ENCODE assay signal across 8 cellular contexts in the genomic region with DNA sequence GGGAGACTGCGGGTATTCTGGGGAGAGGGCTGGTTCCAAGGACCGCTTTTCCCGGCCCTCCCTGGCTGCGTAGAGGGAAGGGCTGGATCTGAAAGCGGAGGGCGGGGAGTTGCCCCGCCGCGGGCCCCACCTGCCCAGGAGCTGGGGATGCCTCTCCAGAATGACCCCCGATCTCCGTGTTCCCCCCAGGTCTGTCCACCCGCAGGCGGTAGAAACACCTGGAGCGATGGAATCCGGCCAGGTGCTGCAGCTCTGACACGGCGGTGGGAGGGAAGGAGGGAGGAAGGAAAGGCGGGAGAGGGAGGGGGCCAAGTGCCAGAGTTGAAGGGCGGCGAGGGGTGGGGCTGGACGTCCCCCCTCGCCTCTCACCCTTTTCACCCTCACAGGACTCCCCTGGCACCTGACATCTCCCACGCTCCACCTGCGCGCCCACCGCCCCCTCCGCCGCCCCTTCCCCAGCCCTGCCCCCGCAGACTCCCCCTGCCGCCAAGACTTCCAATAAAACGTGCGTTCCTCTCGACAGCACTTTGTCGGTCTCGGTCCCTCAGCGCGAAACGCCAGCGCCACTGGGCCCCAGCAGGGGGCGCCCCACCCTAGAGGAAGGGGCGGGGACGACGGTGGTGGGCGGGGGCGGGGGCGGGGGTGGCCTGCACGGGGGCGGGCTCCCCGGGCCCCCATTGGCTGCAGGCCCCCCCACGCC. TPM values are rescaled to one million over a fixed set of nuclear protein-coding genes. Genes with fewer than 3 reads are reported as not detected.
DNase-seq lines count a peak whose midpoint lies in the region; ATAC-seq and TF ChIP-seq lines count a peak whose summit lies in the region.

No MANE protein-coding gene starts in this region.

- ATAC-seq in naive thymus-derived CD8-positive, alpha-beta T cell: peak; percentile 35 to 50
- ATAC-seq in GM21390 (IDR thresholded peaks at IDR 0.05; ENCODE audit: unreplicated experiment) (no peak), GM19463 (IDR thresholded peaks at IDR 0.05; ENCODE audit: unreplicated experiment) (no peak)

- peaks cover 45% of the 10 kb centered on the region for H3K27me3 ChIP-seq in MM.1S (replicated peaks; ENCODE audit: insufficient read depth, low read length)

- peaks cover 15% of the 10 kb centered on the region for H3K27me3 Mint-ChIP-seq in activated CD4-positive, alpha-beta T cell treated with anti-CD3 and anti-CD28 coated beads, Interleukin-2, amount 10 ng/mL, durations not matched to agents 7 days and 5 days
- peaks cover 0 to 2% (median 0%) of the 10 kb centered on the region in 5 donors for H3K27me3 Mint-ChIP-seq in naive thymus-derived CD8-positive, alpha-beta T cell

- POLR2A ChIA-PET in activated CD4-positive, alpha-beta T cell treated with anti-CD3 and anti-CD28 coated beads, Interleukin-2, amount 10 ng/mL, durations not matched to agents 7 days and 5 days (lab: Charles Lee): no interaction called here
- POLR2A ChIA-PET in naive thymus-derived CD8-positive, alpha-beta T cell (lab: Charles Lee): interaction anchor here (0.6 to 5.8 kb wide), 17 partner anchors 11 to 845 kb away, joined by 3 to 40 read pairs (median 4); a partner anchor contains a TSS

- no peaks in the 10 kb centered on the region for H3K36me3 ChIP-seq in MM.1S (replicated peaks; ENCODE audit: insufficient read depth, low read length)

- TF ChIP-seq CTCF in MM.1S (IDR thresholded peaks at IDR 0.05; ENCODE audit: low read length): peak; percentile 33; the same call in 1 of the 2 replicates

- H3K79me2 ChIP-seq in MM.1S (ENCODE audit: low read length): no peaks in the 10 kb centered on the region

- DNase-seq in COR-L47 (lab: John Stamatoyannopoulos, UW): peak; percentile 31
- DNase-seq in MM.1S: peak; percentile 47
- DNase-seq in activated CD4-positive, alpha-beta T cell treated with anti-CD3 and anti-CD28 coated beads, Interleukin-2, amount 10 ng/mL, durations not matched to agents 7 days and 5 days: peak; percentile 73
- peak; percentile 65 for DNase-seq in dermis blood vessel endothelial cell
- peak; percentile 61 to 86 (median 74) for DNase-seq in naive thymus-derived CD8-positive, alpha-beta T cell
- DNase-seq in substantia nigra (lab: John Stamatoyannopoulos, UW): peak in 28 of 49 donors; percentile 9 to 83 (median 44)

- no peaks in the 10 kb centered on the region for H4K20me1 ChIP-seq in MM.1S (ENCODE audit: insufficient read depth, low read length)

- H3K27ac Mint-ChIP-seq in activated CD4-positive, alpha-beta T cell treated with anti-CD3 and anti-CD28 coated beads, Interleukin-2, amount 10 ng/mL, durations not matched to agents 7 days and 5 days: no peak overlapping the region
- H3K27ac Mint-ChIP-seq in naive thymus-derived CD8-positive, alpha-beta T cell: peak overlapping the region in 7 of 10 donors; percentile 27 to 93 (median 75)

- H3K9ac ChIP-seq in MM.1S (ENCODE audit: low read length): peak overlapping the region; percentile 8; the same call in 1 of the 2 replicates

- no peaks in the 10 kb centered on the region for H3K9me3 ChIP-seq in MM.1S (replicated peaks; ENCODE audit: insufficient read depth, low read length)

- H3K4me3 ChIP-seq in MM.1S (ENCODE audit: low read length): peak overlapping the region; percentile 39; the same call in 1 of the 2 replicates

- no peaks in the 10 kb centered on the region for H3K9me2 ChIP-seq in MM.1S (replicated peaks; ENCODE audit: insufficient read depth, low read length)

- H3K9me3 Mint-ChIP-seq in activated CD4-positive, alpha-beta T cell treated with anti-CD3 and anti-CD28 coated beads, Interleukin-2, amount 10 ng/mL, durations not matched to agents 7 days and 5 days: no peaks in the 10 kb centered on the region
- H3K9me3 Mint-ChIP-seq in naive thymus-derived CD8-positive, alpha-beta T cell: no peaks in the 10 kb centered on the region

- H3K4me3 Mint-ChIP-seq in activated CD4-positive, alpha-beta T cell treated with anti-CD3 and anti-CD28 coated beads, Interleukin-2, amount 10 ng/mL, durations not matched to agents 7 days and 5 days: peak overlapping the region; percentile 54
- peak overlapping the region; percentile 62 to 93 (median 83) for H3K4me3 Mint-ChIP-seq in naive thymus-derived CD8-positive, alpha-beta T cell

- peaks cover 8% of the 10 kb centered on the region; the same call in 1 of the 2 replicates for H3F3A ChIP-seq in MM.1S (ENCODE audit: insufficient read depth, low read length)

- H2AFZ ChIP-seq in MM.1S (ENCODE audit: low read length): 0 out of 2 replicates have a peak overlapping the region, but pooled peaks have one; percentile 42

- peak overlapping the region; percentile 100; the same call in 1 of the 2 replicates for H3K4me2 ChIP-seq in MM.1S (ENCODE audit: low read depth, low read length)

- H3K27ac ChIP-seq in MM.1S (ENCODE audit: low read length) (no peak overlapping the region), substantia nigra (ENCODE audit: low read depth, low read length, poor library complexity, severe bottlenecking) (no peak overlapping the region)

- peaks cover 15% of the 10 kb centered on the region for H3K4me1 ChIP-seq in MM.1S (ENCODE audit: low read length)

- H3K4me1 Mint-ChIP-seq in activated CD4-positive, alpha-beta T cell treated with anti-CD3 and anti-CD28 coated beads, Interleukin-2, amount 10 ng/mL, durations not matched to agents 7 days and 5 days: peaks cover 42% of the 10 kb centered on the region
- H3K4me1 Mint-ChIP-seq in naive thymus-derived CD8-positive, alpha-beta T cell: peaks cover 24 to 49% (median 41%) of the 10 kb centered on the region in 4 donors

- peaks cover 8% of the 10 kb centered on the region for H3K36me3 Mint-ChIP-seq in activated CD4-positive, alpha-beta T cell treated with anti-CD3 and anti-CD28 coated beads, Interleukin-2, amount 10 ng/mL, durations not matched to agents 7 days and 5 days (ENCODE audit: low read depth)
- H3K36me3 Mint-ChIP-seq in naive thymus-derived CD8-positive, alpha-beta T cell: no peaks in the 10 kb centered on the region

- CTCF ChIA-PET in activated CD4-positive, alpha-beta T cell treated with anti-CD3 and anti-CD28 coated beads, Interleukin-2, amount 10 ng/mL, durations not matched to agents 7 days and 5 days (lab: Charles Lee): interaction anchor here (0.6 to 3.5 kb wide), 10 partner anchors 11 to 354 kb away, joined by 3 to 33 read pairs (median 6); a partner anchor contains a TSS

RNA-seq across cellular contexts. Expression of a gene that starts 0.4 kb away (rescaled TPM):
- 1 to 10 TPM; 4.5 to 5.0 TPM for total RNA-seq in activated CD4-positive, alpha-beta T cell treated with anti-CD3 and anti-CD28 coated beads, Interleukin-2, amount 10 ng/mL, durations not matched to agents 7 days and 5 days
- not detected in 2 replicates for total RNA-seq in dermis blood vessel endothelial cell
- 1 to 10 TPM; 5.4 to 6.4 TPM for total RNA-seq in naive thymus-derived CD8-positive, alpha-beta T cell
- 10 to 100 TPM in 1 of 3 donors, 1 to 10 TPM in 2; 3.7 to 10.2 (median 8.8) TPM for polyA plus RNA-seq in naive thymus-derived CD8-positive, alpha-beta T cell

RNA-seq across cellular contexts. Expression of a gene that starts 4.1 kb away (rescaled TPM):
- 1 to 10 TPM; 1.0 to 1.8 TPM for total RNA-seq in activated CD4-positive, alpha-beta T cell treated with anti-CD3 and anti-CD28 coated beads, Interleukin-2, amount 10 ng/mL, durations not matched to agents 7 days and 5 days
- not detected in 2 replicates for total RNA-seq in dermis blood vessel endothelial cell
- total RNA-seq in naive thymus-derived CD8-positive, alpha-beta T cell: 1 to 10 TPM in 1 of 2 experiments, not detected in 1; 1.1 TPM
- polyA plus RNA-seq in naive thymus-derived CD8-positive, alpha-beta T cell: under 1 TPM in 2 of 3 donors, not detected in 1; 0.77 TPM

RNA-seq across cellular contexts. Expression of a gene that starts 7.8 kb away (rescaled TPM):
- total RNA-seq in activated CD4-positive, alpha-beta T cell treated with anti-CD3 and anti-CD28 coated beads, Interleukin-2, amount 10 ng/mL, durations not matched to agents 7 days and 5 days: under 1 TPM; 0.37 to 0.40 TPM
- 0.34 TPM in 1 of 2 replicates, not detected in the other for total RNA-seq in dermis blood vessel endothelial cell
- 1 to 10 TPM in 1 of 2 experiments, under 1 TPM in 1; 0.52 to 1.6 TPM for total RNA-seq in naive thymus-derived CD8-positive, alpha-beta T cell
- polyA plus RNA-seq in naive thymus-derived CD8-positive, alpha-beta T cell: under 1 TPM in 1 of 3 donors, not detected in 2; 0.18 TPM

RNA-seq across cellular contexts. Expression of a gene that starts 11.9 kb away (rescaled TPM):
- total RNA-seq in activated CD4-positive, alpha-beta T cell treated with anti-CD3 and anti-CD28 coated beads, Interleukin-2, amount 10 ng/mL, durations not matched to agents 7 days and 5 days: 100 to 1,000 TPM; 455 to 524 TPM
- 17.2 and 19.3 TPM in 2 replicates for total RNA-seq in dermis blood vessel endothelial cell
- total RNA-seq in naive thymus-derived CD8-positive, alpha-beta T cell: 100 to 1,000 TPM; 339 to 351 TPM
- 100 to 1,000 TPM; 281 to 544 (median 452) TPM for polyA plus RNA-seq in naive thymus-derived CD8-positive, alpha-beta T cell

RNA-seq across cellular contexts. Expression of a gene that starts 27.1 kb away (rescaled TPM):
- total RNA-seq in activated CD4-positive, alpha-beta T cell treated with anti-CD3 and anti-CD28 coated beads, Interleukin-2, amount 10 ng/mL, durations not matched to agents 7 days and 5 days: not detected
- 0.68 TPM in 1 of 2 replicates, not detected in the other for total RNA-seq in dermis blood vessel endothelial cell
- not detected for total RNA-seq in naive thymus-derived CD8-positive, alpha-beta T cell
- not detected for polyA plus RNA-seq in naive thymus-derived CD8-positive, alpha-beta T cell

Comparison
In these comparisons a context has a peak if more than half of its experiments do, and no peak if none do; other contexts are left out.
1. ATAC-seq: peak in naive thymus-derived CD8-positive, alpha-beta T cell (2 of 2); none in GM21390 (single experiment) and GM19463 (single experiment).
2. Peak in every context shown above with its lines, with median percentiles within 50 percentile points of each other: DNase-seq.